Comparison of ENCODE assay signal across 18 cellular contexts in genomic region chr4:73213917-73214663, GRCh38. TPM values are rescaled to one million over a fixed set of nuclear protein-coding genes. Genes with fewer than 3 reads are reported as not detected.
DNase-seq lines count a peak whose midpoint lies in the region; ATAC-seq, FAIRE-seq and TF ChIP-seq lines count a peak whose summit lies in the region.
"Had no signal": no experiment of that assay in that cellular context is flagged by ENCODE, and none has a peak within 500 bp of the region (broad histone marks: within the 10 kb centered on the region; RNA-seq: fewer than 3 reads in every experiment).

No MANE protein-coding gene starts in this region.

- H3K27ac ChIP-seq in astrocyte (ENCODE audit: low read depth, low read length) (peak overlapping the region; percentile 13), smooth muscle cell (ENCODE audit: low read depth) (peak overlapping the region; percentile 52), testis (no peak overlapping the region), lower lobe of right lung (no peak overlapping the region)
- H3K27ac ChIP-seq: parathyroid adenoma, uterus had no signal

- no peak for TF ChIP-seq POLR2A in testis (IDR thresholded peaks at IDR 0.05)

- no peak overlapping the region for H3K4me3 Mint-ChIP-seq in astrocyte (ENCODE audit: unreplicated experiment)
- H3K4me3 Mint-ChIP-seq: T-cell had no signal

- FAIRE-seq in astrocyte (lab: Jason Lieb, UNC) = no peak

- H3K4me1 ChIP-seq in astrocyte (ENCODE audit: insufficient read depth, low read length) = peaks cover 5% of the 10 kb centered on the region
- peaks cover 9% of the 10 kb centered on the region for H3K4me1 ChIP-seq in smooth muscle cell (ENCODE audit: low read depth)
- no peaks in the 10 kb centered on the region for H3K4me1 ChIP-seq in testis
- H3K4me1 ChIP-seq in lower lobe of right lung = peaks cover 14% of the 10 kb centered on the region
- H3K4me1 ChIP-seq: parathyroid adenoma, uterus had no signal

- intact Hi-C loops in testis (cut with DNase I; ENCODE audit: low total_unique reads) (no loop called here), lower lobe of right lung (cut with DNase I) (no loop called here)

- no peaks in the 10 kb centered on the region for H3K9me3 Mint-ChIP-seq in astrocyte (ENCODE audit: unreplicated experiment)
- H3K9me3 Mint-ChIP-seq: T-cell had no signal

- H3K79me2 ChIP-seq in astrocyte (ENCODE audit: insufficient read depth, low read length) = peaks cover 99% of the 10 kb centered on the region
- peaks cover 100% of the 10 kb centered on the region for H3K79me2 ChIP-seq in smooth muscle cell (ENCODE audit: low read depth)

- H3K36me3 ChIP-seq in astrocyte (ENCODE audit: insufficient read depth, low read length) (no peaks in the 10 kb centered on the region), smooth muscle cell (ENCODE audit: low read depth) (no peaks in the 10 kb centered on the region), testis (ENCODE audit: low read depth, missing control alignments) (no peaks in the 10 kb centered on the region), lower lobe of right lung (no peaks in the 10 kb centered on the region)
- H3K36me3 ChIP-seq: uterus had no signal

- H3K27me3 Mint-ChIP-seq in astrocyte (ENCODE audit: low read depth, unreplicated experiment) = no peaks in the 10 kb centered on the region
- H3K27me3 Mint-ChIP-seq: T-cell had no signal

- H3K4me2 ChIP-seq in astrocyte (ENCODE audit: low read length) = peak overlapping the region; percentile 35
- peak overlapping the region; percentile 49 for H3K4me2 ChIP-seq in smooth muscle cell

- H3K9me3 ChIP-seq in astrocyte (ENCODE audit: insufficient read depth, low read depth, low read length) (no peaks in the 10 kb centered on the region), smooth muscle cell (replicated peaks; ENCODE audit: low read depth) (no peaks in the 10 kb centered on the region), testis (no peaks in the 10 kb centered on the region), lower lobe of right lung (no peaks in the 10 kb centered on the region)
- H3K9me3 ChIP-seq: MG63, uterus had no signal

- no peak for ATAC-seq in lower lobe of right lung
- ATAC-seq: Right ventricle myocardium inferior, T-cell had no signal

- H2AFZ ChIP-seq in astrocyte (ENCODE audit: low read depth, low read length) = no peak overlapping the region
- no peak overlapping the region for H2AFZ ChIP-seq in smooth muscle cell (ENCODE audit: low read depth)
- H2AFZ ChIP-seq: parathyroid adenoma had no signal

- peak overlapping the region; percentile 14 for H3K27ac Mint-ChIP-seq in astrocyte (ENCODE audit: unreplicated experiment)
- H3K27ac Mint-ChIP-seq: T-cell had no signal

- peaks cover 4% of the 10 kb centered on the region for H3F3A ChIP-seq in smooth muscle cell (ENCODE audit: low read depth)

- no peaks in the 10 kb centered on the region for H3K36me3 Mint-ChIP-seq in astrocyte (ENCODE audit: low read depth, unreplicated experiment)

- 89% methylated on average over 2 of the region's 2 CpGs for WGBS in smooth muscle cell (ENCODE audit: low lambda C conversion rate)
- 79 to 85% methylated on average over 2 of the region's 2 CpGs for WGBS in testis, 2 donors

- H4K20me1 ChIP-seq in astrocyte (ENCODE audit: insufficient read depth, low read length) (peaks cover 72% of the 10 kb centered on the region), smooth muscle cell (ENCODE audit: low read depth) (peaks cover 90% of the 10 kb centered on the region)

- no peak overlapping the region for H3K9ac ChIP-seq in astrocyte (ENCODE audit: low read length)
- H3K9ac ChIP-seq in smooth muscle cell (ENCODE audit: low read depth) = no peak overlapping the region
- H3K9ac ChIP-seq: parathyroid adenoma had no signal

- H3K4me1 Mint-ChIP-seq in astrocyte (ENCODE audit: low read depth, unreplicated experiment) = peaks cover 21% of the 10 kb centered on the region

- H3K4me3 ChIP-seq in astrocyte (ENCODE audit: insufficient read depth, low read depth, low read length) (no peak overlapping the region), fibroblast of the aortic adventitia (ENCODE audit: low read depth, low read length) (no peak overlapping the region), smooth muscle cell (no peak overlapping the region), testis (no peak overlapping the region), lower lobe of right lung (no peak overlapping the region)
- H3K4me3 ChIP-seq: lung, MG63, uterus had no signal

- DNase-seq in HCEC 1CT (peak; percentile 32), astrocyte (ENCODE audit: low read depth) (peak; percentile 49), fibroblast of the aortic adventitia (ENCODE audit: low read depth) (peak; percentile 57), smooth muscle cell (lab: John Stamatoyannopoulos, UW; ENCODE audit: unreplicated experiment) (no peak), testis (no peak), lower lobe of right lung (no peak), Ammon's horn (ENCODE audit: low spot score) (no peak)
- DNase-seq: activated naive CD4-positive, alpha-beta T cell; C1 segment of cervical spinal cord; cortex of kidney; MG63; NCI-H345; stimulated activated CD4-positive, alpha-beta T cell treated with anti-CD3 and anti-CD28 coated beads, Interleukin-2, amount 100 ng/mL, for 48 hours; T-cell; uterus had no signal

- H3K27me3 ChIP-seq in astrocyte (ENCODE audit: insufficient read depth, low read length) (no peaks in the 10 kb centered on the region), smooth muscle cell (ENCODE audit: low read depth) (no peaks in the 10 kb centered on the region), testis (no peaks in the 10 kb centered on the region), lower lobe of right lung (ENCODE audit: low read depth) (no peaks in the 10 kb centered on the region)
- H3K27me3 ChIP-seq: MG63, uterus had no signal

- TF ChIP-seq CTCF in astrocyte (IDR thresholded peaks at IDR 0.05; ENCODE audit: insufficient read depth, low read depth, low read length) (no peak), fibroblast of the aortic adventitia (IDR thresholded peaks at IDR 0.05; ENCODE audit: insufficient read depth, low read length) (no peak), smooth muscle cell (IDR thresholded peaks at IDR 0.05; ENCODE audit: borderline replicate concordance, insufficient read depth, poor library complexity, severe bottlenecking) (no peak), testis (IDR thresholded peaks at IDR 0.05) (no peak), lower lobe of right lung (IDR thresholded peaks at IDR 0.05) (no peak)

RNA-seq across cellular contexts. Expression of gene ANKRD17, which starts 44.5 kb away (rescaled TPM):
- total RNA-seq in astrocyte (86.7 and 91.9 TPM in 2 replicates), fibroblast of the aortic adventitia (ENCODE audit: low replicate concordance) (64.4 and 72.5 TPM in 2 replicates), smooth muscle cell (58.0 and 62.2 TPM in 2 replicates), testis (10 to 100 TPM; 68.9 to 78.3 TPM), lower lobe of right lung (57.4 TPM)
- polyA plus RNA-seq in smooth muscle cell (29.7 and 33.8 TPM in 2 replicates), testis (ENCODE audit: insufficient read depth, low read depth, low replicate concordance) (26.9 TPM)

Comparison
In these comparisons a context has a peak if more than half of its experiments do, and no peak if none do; other contexts are left out.
1. DNase-seq: peak in HCEC 1CT (single experiment), astrocyte (single experiment) and fibroblast of the aortic adventitia (single experiment); none in smooth muscle cell (single experiment), testis (single experiment), lower lobe of right lung (single experiment) and Ammon's horn (single experiment).
2. H3K27ac ChIP-seq: peak in astrocyte (single experiment) and smooth muscle cell (single experiment); none in testis (0 of 2) and lower lobe of right lung (single experiment).